8 cellular contexts compared by ENCODE assay signal in genomic region chr22:46053563-46054090, GRCh38.
DNase-seq lines count a peak whose midpoint lies in the region; ATAC-seq and TF ChIP-seq lines count a peak whose summit lies in the region.

No MANE protein-coding gene starts in this region.

- H3K27ac Mint-ChIP-seq in stimulated activated effector memory CD8-positive, alpha-beta T cell treated with anti-CD3 and anti-CD28 coated beads, Interleukin-12 subunit alpha, Interleukin-12 subunit beta, amount 100 ng/mL, for 72 hours: peak overlapping the region; percentile 91

- no peaks in the 10 kb centered on the region for H3K9me3 Mint-ChIP-seq in stimulated activated effector memory CD8-positive, alpha-beta T cell treated with anti-CD3 and anti-CD28 coated beads, Interleukin-12 subunit alpha, Interleukin-12 subunit beta, amount 100 ng/mL, for 72 hours

- no peak for TF ChIP-seq CTCF in cardiac fibroblast (IDR thresholded peaks at IDR 0.05; ENCODE audit: low read depth, low read length)

- no peaks in the 10 kb centered on the region for H3K36me3 Mint-ChIP-seq in stimulated activated effector memory CD8-positive, alpha-beta T cell treated with anti-CD3 and anti-CD28 coated beads, Interleukin-12 subunit alpha, Interleukin-12 subunit beta, amount 100 ng/mL, for 72 hours

- H3K4me3 ChIP-seq in cardiac fibroblast (replicated peaks in 1 of 2; ENCODE audit: low read depth in 2 of 2, low read length in 2 of 2): peak overlapping the region; percentile 43 to 69

- peak overlapping the region; percentile 74 for H3K4me3 Mint-ChIP-seq in stimulated activated effector memory CD8-positive, alpha-beta T cell treated with anti-CD3 and anti-CD28 coated beads, Interleukin-12 subunit alpha, Interleukin-12 subunit beta, amount 100 ng/mL, for 72 hours

- no peaks in the 10 kb centered on the region for H3K4me1 Mint-ChIP-seq in stimulated activated effector memory CD8-positive, alpha-beta T cell treated with anti-CD3 and anti-CD28 coated beads, Interleukin-12 subunit alpha, Interleukin-12 subunit beta, amount 100 ng/mL, for 72 hours

- DNase-seq in Ammon's horn (ENCODE audit: low spot score): peak; percentile 85
- DNase-seq in HK-2 (ENCODE audit: unreplicated experiment): peak; percentile 67
- DNase-seq in UCSD-AML1 (lab: John Stamatoyannopoulos, UW; ENCODE audit: unreplicated experiment): peak; percentile 74
- peak; percentile 59 to 79 for DNase-seq in cardiac fibroblast (ENCODE audit: low read depth in 2 of 2)
- peak; percentile 85 to 86 for DNase-seq in left colon
- peak; percentile 38 to 83 for DNase-seq in stimulated activated effector memory CD8-positive, alpha-beta T cell treated with anti-CD3 and anti-CD28 coated beads, Interleukin-12 subunit alpha, Interleukin-12 subunit beta, amount 100 ng/mL, for 72 hours (ENCODE audit: low spot score in 2 of 2)
- DNase-seq in NOMO-1 treated with DMSO at 0.1 percent for 48 hours (lab: John Stamatoyannopoulos, UW; ENCODE audit: unreplicated experiment): no peak

- ATAC-seq in left colon (peak; percentile 80), HG02588 (IDR thresholded peaks at IDR 0.05; ENCODE audit: unreplicated experiment) (no peak)
- peak; percentile 71 for ATAC-seq in stimulated activated effector memory CD8-positive, alpha-beta T cell treated with anti-CD3 and anti-CD28 coated beads, Interleukin-12 subunit alpha, Interleukin-12 subunit beta, amount 100 ng/mL, for 72 hours

- intact Hi-C loops in left colon (cut with DNase I, micrococcal nuclease): loop anchor here in 1 of 2 donors (2.0 kb wide), 1 partner anchor 17 kb away; no protein-coding TSS in a partner anchor
